29 cellular contexts compared by ENCODE assay signal in the genomic region with DNA sequence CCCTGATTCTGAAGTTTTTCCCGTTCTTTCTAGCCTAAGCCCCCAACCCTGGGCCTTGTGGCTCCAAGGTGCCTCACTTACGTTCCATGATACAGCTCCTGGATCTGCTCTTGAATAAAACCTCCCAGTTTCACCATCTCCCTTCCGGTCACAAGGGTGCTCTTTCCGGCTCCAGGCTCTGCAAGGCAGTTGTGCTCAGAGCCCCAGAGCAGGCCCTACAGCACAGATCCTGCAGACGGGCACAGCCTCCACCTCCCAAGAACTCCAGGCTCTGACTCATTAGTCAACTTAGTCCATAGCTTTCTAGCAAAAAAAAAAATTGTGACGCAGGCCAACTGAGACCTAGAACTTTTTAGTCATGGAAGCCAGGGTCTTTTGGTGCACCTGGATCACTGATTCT. TPM values are rescaled to one million over a fixed set of nuclear protein-coding genes. Genes with fewer than 3 reads are reported as not detected.
A peak's percentile ranks its signal among the peaks of the same experiment; 100 is the strongest.
DNase-seq lines count a peak whose midpoint lies in the region; ATAC-seq and TF ChIP-seq lines count a peak whose summit lies in the region.
"Had no signal": no experiment of that assay in that cellular context is flagged by ENCODE, and none has a peak within 500 bp of the region (broad histone marks: within the 10 kb centered on the region; RNA-seq: fewer than 3 reads in every experiment).

No MANE protein-coding gene starts in this region.

- peaks cover 0 to 14% (median 6%) of the 10 kb centered on the region in 7 donors for H3K4me1 Mint-ChIP-seq in naive thymus-derived CD4-positive, alpha-beta T cell

- no peak for TF ChIP-seq POLR2A in breast epithelium (IDR thresholded peaks at IDR 0.05)

- H3K27ac Mint-ChIP-seq in naive thymus-derived CD4-positive, alpha-beta T cell, result no peak overlapping the region
- H3K27ac Mint-ChIP-seq: activated CD8-positive, alpha-beta T cell treated with anti-CD3 and anti-CD28 coated beads, Interleukin-2, amount 10 ng/mL, durations not matched to agents 7 days and 5 days; activated naive CD8-positive, alpha-beta T cell treated with anti-CD3 and anti-CD28 coated beads, Interleukin-2, amount 10 ng/mL, durations not matched to agents 7 days and 5 days; type B pancreatic cell had no signal

- H3K36me3 ChIP-seq in Loucy (ENCODE audit: insufficient read depth, low read length), result no peaks in the 10 kb centered on the region
- H3K36me3 ChIP-seq in naive thymus-derived CD4-positive, alpha-beta T cell (ENCODE audit: control insufficient read depth in 2 of 3, insufficient read depth in 3 of 3, low read length in 3 of 3), result no peaks in the 10 kb centered on the region
- no peaks in the 10 kb centered on the region for H3K36me3 ChIP-seq in breast epithelium
- H3K36me3 ChIP-seq: MG63 had no signal

- no peaks in the 10 kb centered on the region for H3K9me3 ChIP-seq in Loucy (ENCODE audit: insufficient read depth, low read depth, low read length)
- H3K9me3 ChIP-seq in naive thymus-derived CD4-positive, alpha-beta T cell (ENCODE audit: control insufficient read depth in 2 of 3, low read length in 3 of 3), result no peaks in the 10 kb centered on the region
- H3K9me3 ChIP-seq in breast epithelium, result peaks cover 0 to 13% of the 10 kb centered on the region in 2 donors
- H3K9me3 ChIP-seq: MG63 had no signal

- no peaks in the 10 kb centered on the region for H3K9me2 ChIP-seq in Loucy (replicated peaks; ENCODE audit: low read depth, low read length)

- peak overlapping the region; percentile 74 for H3K9ac ChIP-seq in Loucy (ENCODE audit: low read depth, low read length, poor library complexity, severe bottlenecking)

- H3K27me3 ChIP-seq in Loucy (ENCODE audit: insufficient read depth, low read length, poor library complexity, severe bottlenecking) (no peaks in the 10 kb centered on the region), breast epithelium (no peaks in the 10 kb centered on the region)
- H3K27me3 ChIP-seq in naive thymus-derived CD4-positive, alpha-beta T cell (ENCODE audit: control insufficient read depth in 2 of 2, insufficient read depth in 2 of 2, low read length in 2 of 2), result no peaks in the 10 kb centered on the region
- H3K27me3 ChIP-seq: MG63 had no signal

- no peak overlapping the region for H3K27ac ChIP-seq in naive thymus-derived CD4-positive, alpha-beta T cell (ENCODE audit: low read depth, low read length)
- no peak overlapping the region for H3K27ac ChIP-seq in breast epithelium
- H3K27ac ChIP-seq: epithelial cell of prostate, psoas muscle, RWPE1 had no signal

- no peaks in the 10 kb centered on the region for H3K36me3 Mint-ChIP-seq in naive thymus-derived CD4-positive, alpha-beta T cell
- H3K36me3 Mint-ChIP-seq: activated naive CD8-positive, alpha-beta T cell treated with anti-CD3 and anti-CD28 coated beads, Interleukin-2, amount 10 ng/mL, durations not matched to agents 7 days and 5 days; type B pancreatic cell had no signal

- H3K4me1 ChIP-seq in Loucy (ENCODE audit: insufficient read depth, low read length, poor library complexity, severe bottlenecking) (peaks cover 44% of the 10 kb centered on the region), breast epithelium (no peaks in the 10 kb centered on the region)
- peaks cover 0 to 7% of the 10 kb centered on the region in 2 donors for H3K4me1 ChIP-seq in naive thymus-derived CD4-positive, alpha-beta T cell (ENCODE audit: control insufficient read depth in 2 of 2, insufficient read depth in 2 of 2, low read length in 2 of 2)
- H3K4me1 ChIP-seq: psoas muscle had no signal

- peak overlapping the region; percentile 77 for H3K4me2 ChIP-seq in Loucy (ENCODE audit: low read depth, low read length, poor library complexity, severe bottlenecking)

- H3K79me2 ChIP-seq in Loucy (ENCODE audit: insufficient read depth, low read length), result no peaks in the 10 kb centered on the region

- DNase-seq in ELR (ENCODE audit: low read depth) (peak; percentile 7), SKM-1 (lab: John Stamatoyannopoulos, UW; ENCODE audit: unreplicated experiment) (peak; percentile 84), COLO668 (lab: John Stamatoyannopoulos, UW; ENCODE audit: unreplicated experiment) (no peak), breast epithelium (ENCODE audit: low spot score in 2 of 2) (no peak)
- no peak for DNase-seq in naive thymus-derived CD4-positive, alpha-beta T cell
- DNase-seq in activated T-cell treated with anti-CD3 and anti-CD28 coated beads, Interleukin-2, amount 50 U/mL, for 48 hours, result no peak
- no peak for DNase-seq in effector CD4-positive, alpha-beta T cell
- DNase-seq: activated CD8-positive, alpha-beta T cell treated with anti-CD3 and anti-CD28 coated beads, Interleukin-2, amount 10 ng/mL, durations not matched to agents 7 days and 5 days; activated effector memory CD4-positive, alpha-beta T cell treated with anti-CD3 and anti-CD28 coated beads, Interleukin-2, amount 50 U/mL, for 16 hours; activated naive CD8-positive, alpha-beta T cell treated with anti-CD3 and anti-CD28 coated beads, Interleukin-2, amount 10 ng/mL, durations not matched to agents 7 days and 5 days; activated T-cell treated with anti-CD3 and anti-CD28 coated beads for 4 hours; cerebellar nuclear complex; DMS79 treated with DMSO at 0.1 percent for 48 hours; HCEC 1CT; IMR-90; kidney; MG63; NCI-H1694; NCI-H2171; NCI-H524 treated with DMSO at 0.1 percent for 48 hours; psoas muscle; small intestine; T-helper 9 cell had no signal

- peaks cover 0 to 16% (median 6%) of the 10 kb centered on the region in 11 donors for H3K9me3 Mint-ChIP-seq in naive thymus-derived CD4-positive, alpha-beta T cell
- H3K9me3 Mint-ChIP-seq: activated naive CD8-positive, alpha-beta T cell treated with anti-CD3 and anti-CD28 coated beads, Interleukin-2, amount 10 ng/mL, durations not matched to agents 7 days and 5 days; type B pancreatic cell had no signal

- peaks cover 5 to 31% (median 17%) of the 10 kb centered on the region in 5 donors for H3K27me3 Mint-ChIP-seq in naive thymus-derived CD4-positive, alpha-beta T cell
- H3K27me3 Mint-ChIP-seq: type B pancreatic cell had no signal

- POLR2A ChIA-PET in naive thymus-derived CD4-positive, alpha-beta T cell (lab: Charles Lee), result no interaction called here

- TF ChIP-seq CTCF in Loucy (conservative IDR thresholded peaks at IDR 0.05; ENCODE audit: low read length), result no peak
- no peak for TF ChIP-seq CTCF in breast epithelium (IDR thresholded peaks at IDR 0.05)

- intact Hi-C loops in naive thymus-derived CD4-positive, alpha-beta T cell (cut with micrococcal nuclease), result no loop called here
- intact Hi-C loops in breast epithelium (cut with DNase I; ENCODE audit: low total_unique reads), result no loop called here

- H4K20me1 ChIP-seq in Loucy (ENCODE audit: insufficient read depth, low read length, poor library complexity, severe bottlenecking), result no peaks in the 10 kb centered on the region

- H3K4me3 ChIP-seq in Loucy (ENCODE audit: low read length, poor library complexity, severe bottlenecking) (peak overlapping the region; percentile 57), breast epithelium (no peak overlapping the region)
- no peak overlapping the region for H3K4me3 ChIP-seq in naive thymus-derived CD4-positive, alpha-beta T cell (ENCODE audit: low read length)
- H3K4me3 ChIP-seq: MG63, psoas muscle had no signal

- no peak overlapping the region for H2AFZ ChIP-seq in Loucy (ENCODE audit: low read length)

- peaks cover 3% of the 10 kb centered on the region for H3F3A ChIP-seq in Loucy (ENCODE audit: low read depth)

- peak; percentile 67 for ATAC-seq in naive thymus-derived CD4-positive, alpha-beta T cell
- ATAC-seq: activated CD4-positive, CD25-positive, alpha-beta regulatory T cell treated with anti-CD3 and anti-CD28 coated beads, Interleukin-2, amount 50 U/mL, for 24 hours; activated CD8-positive, alpha-beta T cell treated with anti-CD3 and anti-CD28 coated beads, Interleukin-2, amount 10 ng/mL, durations not matched to agents 7 days and 5 days; psoas muscle had no signal

- no peak overlapping the region for H3K4me3 Mint-ChIP-seq in naive thymus-derived CD4-positive, alpha-beta T cell
- H3K4me3 Mint-ChIP-seq: activated CD8-positive, alpha-beta T cell treated with anti-CD3 and anti-CD28 coated beads, Interleukin-2, amount 10 ng/mL, durations not matched to agents 7 days and 5 days; activated naive CD8-positive, alpha-beta T cell treated with anti-CD3 and anti-CD28 coated beads, Interleukin-2, amount 10 ng/mL, durations not matched to agents 7 days and 5 days; type B pancreatic cell had no signal

- CTCF ChIA-PET in naive thymus-derived CD4-positive, alpha-beta T cell (lab: Charles Lee), result no interaction called here

RNA-seq across cellular contexts. Expression of a gene that starts 33.9 kb away (rescaled TPM):
- not detected for total RNA-seq in naive thymus-derived CD4-positive, alpha-beta T cell
- polyA plus RNA-seq in naive thymus-derived CD4-positive, alpha-beta T cell, result not detected
- 1 to 10 TPM in 2 of 3 donors, not detected in 1; 6.9 to 8.8 TPM for total RNA-seq in breast epithelium
- total RNA-seq: activated CD8-positive, alpha-beta T cell treated with anti-CD3 and anti-CD28 coated beads, Interleukin-2, amount 10 ng/mL, durations not matched to agents 7 days and 5 days; activated naive CD8-positive, alpha-beta T cell treated with anti-CD3 and anti-CD28 coated beads, Interleukin-2, amount 10 ng/mL, durations not matched to agents 7 days and 5 days; IMR-90; kidney; lung microvascular endothelial cell had no signal
- polyA plus RNA-seq: IMR-90 had no signal

RNA-seq across cellular contexts. Expression of a gene that starts 42.8 kb away (rescaled TPM):
- total RNA-seq in naive thymus-derived CD4-positive, alpha-beta T cell, result 10 to 100 TPM in 1 of 5 experiments, 1 to 10 TPM in 3, under 1 TPM in 1; 0.22 to 26.2 (median 1.9) TPM
- not detected for polyA plus RNA-seq in naive thymus-derived CD4-positive, alpha-beta T cell
- 100 to 1,000 TPM in 1 of 3 donors, 10 to 100 TPM in 2; 35.1 to 263 (median 67.5) TPM for total RNA-seq in breast epithelium

Comparison
In these comparisons a context has a peak if more than half of its experiments do, and no peak if none do; other contexts are left out.
1. DNase-seq: peak in ELR (single experiment) and SKM-1 (single experiment); none in naive thymus-derived CD4-positive, alpha-beta T cell (0 of 9), activated T-cell treated with anti-CD3 and anti-CD28 coated beads, Interleukin-2, amount 50 U/mL, for 48 hours (0 of 2), effector CD4-positive, alpha-beta T cell (single experiment), COLO668 (single experiment) and breast epithelium (0 of 2).